16 cellular contexts compared by ENCODE assay signal in genomic region chr11:116427337-116427902, GRCh38.
A peak's percentile ranks its signal among the peaks of the same experiment; 100 is the strongest.
DNase-seq lines count a peak whose midpoint lies in the region; ATAC-seq, FAIRE-seq and TF ChIP-seq lines count a peak whose summit lies in the region.
"Had no signal": no experiment of that assay in that cellular context is flagged by ENCODE, and none has a peak within 500 bp of the region (broad histone marks: within the 10 kb centered on the region; RNA-seq: fewer than 3 reads in every experiment).

No MANE protein-coding gene starts in this region.

- TF ChIP-seq CTCF in Caco-2 (IDR thresholded peaks at IDR 0.05; ENCODE audit: insufficient read depth in 1 of 2, low read depth in 1 of 2, low read length in 1 of 2, severe bottlenecking in 1 of 2, unreplicated experiment in 1 of 2) (no peak), H1 (IDR thresholded peaks at IDR 0.05; ENCODE audit: control extremely low read depth in 1 of 3, insufficient read depth in 1 of 3, low read depth in 1 of 3, low read length in 3 of 3) (no peak), neural crest cell (conservative IDR thresholded peaks at IDR 0.05) (no peak), prostate gland (IDR thresholded peaks at IDR 0.05) (no peak)

- H3K27ac ChIP-seq in H1 (ENCODE audit: low read depth, low read length) (no peak overlapping the region), prostate gland (no peak overlapping the region)

- 0 out of 2 replicates have a peak overlapping the region, but pooled peaks have one; percentile 46 for H2BK15ac ChIP-seq in H1 (ENCODE audit: low read length)

- no peaks in the 10 kb centered on the region for H3K27me3 ChIP-seq in Caco-2 (replicated peaks; ENCODE audit: control insufficient read depth, insufficient read depth, low read length)
- H3K27me3 ChIP-seq in H1 (replicated peaks in 1 of 4; ENCODE audit: control insufficient read depth in 3 of 4, extremely low read depth in 1 of 4, insufficient read depth in 3 of 4, low read length in 3 of 4): no peaks in the 10 kb centered on the region
- no peaks in the 10 kb centered on the region for H3K27me3 ChIP-seq in prostate gland (replicated peaks; ENCODE audit: insufficient read depth)
- H3K27me3 ChIP-seq: BE2C, MG63 had no signal

- no peak overlapping the region for H3K18ac ChIP-seq in H1 (ENCODE audit: extremely low read depth, low read length)

- H2BK20ac ChIP-seq in H1 (ENCODE audit: low read length): no peak overlapping the region

- no peak for TF ChIP-seq POLR2A in H1 (IDR thresholded peaks at IDR 0.05; ENCODE audit: control extremely low read depth in 1 of 2, low read depth in 2 of 2, low read length in 2 of 2)
- TF ChIP-seq POLR2A in prostate gland (IDR thresholded peaks at IDR 0.05): no peak

- H3K27ac Mint-ChIP-seq in Caco-2 (ENCODE audit: unreplicated experiment) (peak overlapping the region; percentile 84), neural crest cell (ENCODE audit: unreplicated experiment) (peak overlapping the region; percentile 96)
- H3K27ac Mint-ChIP-seq: CD4-positive, alpha-beta memory T cell had no signal

- H4K20me1 ChIP-seq in H1 (replicated peaks in 1 of 2; ENCODE audit: control insufficient read depth in 1 of 2, insufficient read depth in 2 of 2, low read length in 2 of 2): no peaks in the 10 kb centered on the region

- H3K14ac ChIP-seq in H1 (ENCODE audit: insufficient read length): no peak overlapping the region

- H4K5ac ChIP-seq in H1 (ENCODE audit: insufficient read length, low read depth, low read length): no peak overlapping the region

- H4K8ac ChIP-seq in H1 (ENCODE audit: extremely low read depth, insufficient read depth, low read length): no peak overlapping the region

- H3K4me3 Mint-ChIP-seq in Caco-2 (ENCODE audit: unreplicated experiment): peak overlapping the region; percentile 37
- peak overlapping the region; percentile 9 for H3K4me3 Mint-ChIP-seq in neural crest cell
- H3K4me3 Mint-ChIP-seq: CD4-positive, alpha-beta memory T cell had no signal

- no peaks in the 10 kb centered on the region for H3K23me2 ChIP-seq in H1 (ENCODE audit: low read depth, low read length)

- H2BK12ac ChIP-seq in H1 (ENCODE audit: low read depth, low read length): 0 out of 2 replicates have a peak overlapping the region, but pooled peaks have one; percentile 39

- intact Hi-C loops in Caco-2 (cut with micrococcal nuclease; ENCODE audit: unreplicated experiment) (no loop called here), prostate gland (cut with DNase I) (no loop called here)

- no peak overlapping the region for H2BK5ac ChIP-seq in H1 (ENCODE audit: low read depth, low read length)

- H3K4ac ChIP-seq in H1 (replicated peaks; ENCODE audit: insufficient read length, low read depth, low read length): no peak overlapping the region

- H2BK120ac ChIP-seq in H1 (replicated peaks; ENCODE audit: low read depth, low read length): no peak overlapping the region

- H3K36me3 ChIP-seq in Caco-2 (ENCODE audit: control insufficient read depth, insufficient read depth, low read length): no peaks in the 10 kb centered on the region
- no peaks in the 10 kb centered on the region for H3K36me3 ChIP-seq in H1 (ENCODE audit: control insufficient read depth in 2 of 4, insufficient read depth in 4 of 4, low read length in 3 of 4)
- no peaks in the 10 kb centered on the region for H3K36me3 ChIP-seq in prostate gland
- H3K36me3 ChIP-seq: BE2C, MG63 had no signal

- WGBS in H1 (ENCODE audit: extremely low coverage in 1 of 2, insufficient coverage in 1 of 2, insufficient read length in 1 of 2, insufficient replicate concordance in 2 of 2, low coverage in 1 of 2, low lambda C conversion rate in 2 of 2, missing lambda C conversion rate in 1 of 2), 2 experiments: 74% methylated on average over 3 of the region's 3 CpGs; no CpG with 5 or more reads in 1 of the 2 experiments
- 28% methylated on average over 3 of the region's 3 CpGs for WGBS in prostate gland

- 0 out of 4 replicates have a peak, but pooled peaks cover 0 to 4% of the 10 kb centered on the region in 2 experiments for H3K79me2 ChIP-seq in H1 (ENCODE audit: control insufficient read depth in 1 of 2, insufficient read depth in 2 of 2, low read length in 2 of 2)

- H4K91ac ChIP-seq in H1 (replicated peaks; ENCODE audit: insufficient read length, low read length): no peak overlapping the region

- peaks cover 40% of the 10 kb centered on the region for H3K4me1 ChIP-seq in Caco-2
- H3K4me1 ChIP-seq in H1 (replicated peaks in 1 of 4; ENCODE audit: control insufficient read depth in 3 of 4, insufficient read depth in 4 of 4, low read length in 3 of 4): peaks cover 0 to 12% (median 5%) of the 10 kb centered on the region in 4 experiments; a peak in 4 of 7 replicates
- no peaks in the 10 kb centered on the region for H3K4me1 ChIP-seq in prostate gland (replicated peaks)

- H2AK5ac ChIP-seq in H1 (ENCODE audit: low read depth, low read length): no peak overlapping the region

- no peak overlapping the region for H2AFZ ChIP-seq in H1 (ENCODE audit: low read length)

- DNase-seq in Caco-2: no peak
- DNase-seq in DMS79 treated with DMSO at 0.1 percent for 48 hours (lab: John Stamatoyannopoulos, UW): peak; percentile 78
- no peak for DNase-seq in H1 (ENCODE audit: low read depth in 1 of 2, low spot score in 2 of 2)
- no peak for DNase-seq in neural crest cell (ENCODE audit: low read depth, low spot score)
- no peak for DNase-seq in prostate gland (ENCODE audit: low spot score)
- DNase-seq in SHP77 treated with DMSO at 0.1 percent for 48 hours (lab: John Stamatoyannopoulos, UW): no peak
- DNase-seq: CD4-positive, alpha-beta memory T cell; GF-D8; MG63; NCI-H1930; NCI-H2171; NCI-H524 treated with DMSO at 0.1 percent for 48 hours had no signal

- CTCF ChIA-PET in Caco-2 (lab: Charles Lee) (interaction anchor here (0.9 to 2.3 kb wide), 6 partner anchors 27 to 264 kb away, joined by 3 to 7 read pairs (median 6); no protein-coding TSS in a partner anchor), H1 (lab: Charles Lee; ENCODE audit: partially characterized antibody) (interaction anchor here (1.0 to 3.2 kb wide), 9 partner anchors 11 to 146 kb away, joined by 3 to 18 read pairs (median 4); no protein-coding TSS in a partner anchor)

- peaks cover 33% of the 10 kb centered on the region for H3K4me1 Mint-ChIP-seq in Caco-2 (ENCODE audit: low read depth, unreplicated experiment)
- peaks cover 28% of the 10 kb centered on the region for H3K4me1 Mint-ChIP-seq in neural crest cell
- H3K4me1 Mint-ChIP-seq: CD4-positive, alpha-beta memory T cell had no signal

- H3K9me3 ChIP-seq in Caco-2 (no peaks in the 10 kb centered on the region), H1 (ENCODE audit: insufficient read depth in 2 of 2, low read depth in 1 of 2, low read length in 1 of 2) (no peaks in the 10 kb centered on the region), prostate gland (no peaks in the 10 kb centered on the region)
- H3K9me3 ChIP-seq: BE2C, MG63 had no signal

- no peak for ATAC-seq in GM21723 (IDR thresholded peaks at IDR 0.05; ENCODE audit: unreplicated experiment)
- ATAC-seq: PC-3 had no signal

- BruUV-seq in Caco-2 (replicated peaks; lab: Mats Ljungman, UMichigan): TSS peak; percentile 77

- FAIRE-seq in H1 (lab: Jason Lieb, UNC): no peak
- FAIRE-seq: D721Med had no signal

- no peak overlapping the region for H3K23ac ChIP-seq in H1 (ENCODE audit: insufficient read length)

- H3K4me3 ChIP-seq in Caco-2 (ENCODE audit: low read depth, low read length): no peak overlapping the region
- H3K4me3 ChIP-seq in H1 (ENCODE audit: extremely low read depth in 1 of 4, insufficient read depth in 2 of 4, low read depth in 3 of 4, low read length in 4 of 4): no peak overlapping the region
- H3K4me3 ChIP-seq in prostate gland: no peak overlapping the region
- H3K4me3 ChIP-seq: MG63 had no signal

- H3K4me2 ChIP-seq in H1 (ENCODE audit: insufficient read depth in 1 of 2, low read depth in 2 of 2, low read length in 2 of 2): no peak overlapping the region

- no peak overlapping the region for H3K9ac ChIP-seq in H1 (replicated peaks in 1 of 4; ENCODE audit: extremely low read depth in 1 of 4, low read depth in 3 of 4, low read length in 3 of 4)

- H3K27me3 Mint-ChIP-seq in Caco-2 (ENCODE audit: insufficient read depth, unreplicated experiment) (no peaks in the 10 kb centered on the region), neural crest cell (ENCODE audit: low read depth) (no peaks in the 10 kb centered on the region)

- H3K79me1 ChIP-seq in H1 (ENCODE audit: low read depth, low read length): no peaks in the 10 kb centered on the region; the same call in 1 of the 2 replicates

- H3K56ac ChIP-seq in H1 (replicated peaks; ENCODE audit: insufficient read length, low read depth, low read length): no peak overlapping the region

- POLR2A ChIA-PET in Caco-2 (lab: Charles Lee) (interaction anchor here (0.6 to 1.1 kb wide), 2 partner anchors 123 to 133 kb away, joined by 3 read pairs; no protein-coding TSS in a partner anchor), H1 (lab: Charles Lee; ENCODE audit: partially characterized antibody) (interaction anchor here (2.3 kb wide), 1 partner anchor 18 kb away, joined by 9 read pairs; no protein-coding TSS in a partner anchor)

- H3K36me3 Mint-ChIP-seq in Caco-2 (ENCODE audit: insufficient read depth, unreplicated experiment) (no peaks in the 10 kb centered on the region), neural crest cell (ENCODE audit: low read depth) (no peaks in the 10 kb centered on the region)
- H3K36me3 Mint-ChIP-seq: CD4-positive, alpha-beta memory T cell had no signal

- peaks cover 10% of the 10 kb centered on the region for H3K9me3 Mint-ChIP-seq in Caco-2 (ENCODE audit: unreplicated experiment)
- H3K9me3 Mint-ChIP-seq in neural crest cell: no peaks in the 10 kb centered on the region

- TF ChIP-seq EP300 in H1 (IDR thresholded peaks at IDR 0.05; ENCODE audit: borderline replicate concordance in 1 of 2, low read depth in 2 of 2, low read length in 2 of 2): no peak

- TF ChIP-seq RAD21 in H1 (IDR thresholded peaks at IDR 0.05 in 1 of 2, conservative IDR thresholded peaks at IDR 0.05 in 1 of 2; ENCODE audit: low read depth in 2 of 2, low read length in 2 of 2): no peak

TF ChIP-seq in H1, 55 proteins besides CTCF, POLR2A, EP300 and RAD21:
- TF ChIP-seq MAFK (IDR thresholded peaks at IDR 0.05; ENCODE audit: low read depth, low read length) (no peak), KDM1A (IDR thresholded peaks at IDR 0.05; ENCODE audit: borderline replicate concordance, low read length) (no peak), SIN3A (conservative IDR thresholded peaks at IDR 0.05 in 1 of 2, IDR thresholded peaks at IDR 0.05 in 1 of 2; ENCODE audit: low read depth in 1 of 2, low read length in 2 of 2) (no peak)
